8 cellular contexts compared by ENCODE assay signal in the genomic region with DNA sequence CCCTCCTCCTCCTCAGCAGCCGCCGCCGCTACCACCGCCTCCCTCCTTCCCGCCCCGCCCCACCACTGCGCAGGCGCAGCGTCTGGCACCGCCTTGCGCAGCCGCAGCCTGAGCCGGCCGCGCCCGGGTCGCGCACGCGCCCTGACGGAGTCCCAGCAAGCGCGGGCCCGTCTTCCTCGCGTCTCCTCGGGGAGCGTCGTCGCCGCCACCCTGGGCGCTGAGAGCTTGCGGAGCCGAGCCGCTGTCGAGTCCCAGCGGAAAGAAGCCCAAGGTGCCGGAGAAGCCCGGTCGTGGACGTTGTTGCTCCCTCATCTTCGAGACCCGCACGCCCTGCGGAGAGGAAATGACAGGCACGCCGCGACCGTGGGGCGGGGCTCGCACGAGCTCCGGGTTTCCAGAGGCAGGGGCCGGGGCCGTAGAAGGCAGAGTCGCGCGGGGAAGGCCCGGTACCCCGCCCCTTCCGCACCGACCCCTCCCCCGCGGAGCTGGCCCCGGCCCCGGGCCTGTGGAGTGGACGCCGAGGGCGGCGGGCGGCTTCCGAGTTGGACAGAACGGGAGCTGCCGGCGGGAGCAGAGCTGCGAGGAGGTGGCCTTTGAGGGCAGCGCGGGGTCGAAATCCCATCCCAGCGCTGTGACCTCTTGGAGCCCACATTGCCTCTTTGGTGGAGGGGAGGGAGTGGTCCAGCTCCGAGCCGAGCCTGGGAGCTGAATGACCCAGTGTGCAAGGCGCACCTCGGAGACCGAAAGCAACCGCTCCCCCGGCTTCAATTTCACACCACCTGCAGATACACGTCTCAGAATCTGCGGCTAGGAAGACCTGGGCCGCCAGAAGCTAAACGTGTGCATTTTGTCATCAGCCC. TPM values are rescaled to one million over a fixed set of nuclear protein-coding genes. Genes with fewer than 3 reads are reported as not detected.
DNase-seq lines count a peak whose midpoint lies in the region; ATAC-seq lines count a peak whose summit lies in the region.

No MANE protein-coding gene starts in this region.

- H3K27me3 ChIP-seq in effector memory CD4-positive, alpha-beta T cell (replicated peaks; ENCODE audit: control insufficient read depth, insufficient read depth, low read length, poor library complexity, severe bottlenecking): no peaks in the 10 kb centered on the region
- H3K27me3 ChIP-seq in mesendoderm (ENCODE audit: insufficient read depth, low read length, poor library complexity): no peaks in the 10 kb centered on the region

- peak overlapping the region; percentile 64 for H3K4ac ChIP-seq in mesendoderm (ENCODE audit: low read depth, low read length)

- peak overlapping the region; percentile 63 for H3K18ac ChIP-seq in mesendoderm (ENCODE audit: low read length)

- H2BK120ac ChIP-seq in mesendoderm (ENCODE audit: low read depth, low read length): no peak overlapping the region

- H3K36me3 ChIP-seq in effector memory CD4-positive, alpha-beta T cell (ENCODE audit: control insufficient read depth, insufficient read depth, low read length): no peaks in the 10 kb centered on the region
- no peaks in the 10 kb centered on the region for H3K36me3 ChIP-seq in mesendoderm (ENCODE audit: control insufficient read depth, insufficient read depth, low read length)

- no peaks in the 10 kb centered on the region for H3K9me3 ChIP-seq in effector memory CD4-positive, alpha-beta T cell (ENCODE audit: control insufficient read depth, low read length)

- peaks cover 55% of the 10 kb centered on the region for H3K4me1 ChIP-seq in effector memory CD4-positive, alpha-beta T cell (ENCODE audit: control insufficient read depth, insufficient read depth, low read length, poor library complexity, severe bottlenecking)
- peaks cover 10% of the 10 kb centered on the region for H3K4me1 ChIP-seq in mesendoderm (ENCODE audit: control insufficient read depth, low read depth, low read length)

- peak overlapping the region; percentile 99 for H3K56ac ChIP-seq in mesendoderm (ENCODE audit: low read length)

- H3K9ac ChIP-seq in mesendoderm (ENCODE audit: low read length): peak overlapping the region; percentile 99

- peak overlapping the region; percentile 80 for H3K23ac ChIP-seq in mesendoderm (ENCODE audit: low read length)

- peak overlapping the region; percentile 96 for H3K27ac ChIP-seq in effector memory CD4-positive, alpha-beta T cell (ENCODE audit: insufficient read depth, low read length, poor library complexity, severe bottlenecking)
- H3K27ac ChIP-seq in mesendoderm (ENCODE audit: low read depth, low read length): peak overlapping the region; percentile 96

- ATAC-seq in GM21381 (IDR thresholded peaks at IDR 0.05; ENCODE audit: unreplicated experiment): peak; percentile 44

- peak overlapping the region; percentile 97 for H3K4me3 ChIP-seq in effector memory CD4-positive, alpha-beta T cell (ENCODE audit: insufficient read depth, low read depth, low read length, poor library complexity, severe bottlenecking)
- H3K4me3 ChIP-seq in mesendoderm (ENCODE audit: low read length): peak overlapping the region; percentile 98

- H4K5ac ChIP-seq in mesendoderm (ENCODE audit: low read length): no peak overlapping the region

- no peak overlapping the region for H2BK15ac ChIP-seq in mesendoderm (replicated peaks; ENCODE audit: low read depth)

- H2BK5ac ChIP-seq in mesendoderm (ENCODE audit: low read length): peak overlapping the region; percentile 76

- no peak overlapping the region for H2AK5ac ChIP-seq in mesendoderm (ENCODE audit: low read length)

- H3K79me2 ChIP-seq in mesendoderm (ENCODE audit: control insufficient read depth, insufficient read depth, low read length): peaks cover 40% of the 10 kb centered on the region

- DNase-seq in COLO829 (ENCODE audit: low spot score) (peak; percentile 99), HUDEP-2 (lab: John Stamatoyannopoulos, UW; ENCODE audit: unreplicated experiment in 76 of 76) (peak in 74 of 76 experiments; percentile 19 to 96 (median 88)), NOMO-1 (lab: John Stamatoyannopoulos, UW; ENCODE audit: unreplicated experiment in 2 of 2) (peak; percentile 90 to 94), mesendoderm (peak; percentile 96)
- DNase-seq in activated CD8-positive, alpha-beta memory T cell treated with anti-CD3 and anti-CD28 coated beads for 4 hours (ENCODE audit: low read depth in 2 of 2): peak; percentile 93 to 94
- peak; percentile 94 to 95 (median 95) for DNase-seq in effector memory CD4-positive, alpha-beta T cell
- DNase-seq in stimulated activated CD8-positive, alpha-beta memory T cell treated with anti-CD3 and anti-CD28 coated beads, Interleukin-12 subunit alpha, Interleukin-12 subunit beta, amount 100 ng/mL, for 24 hours (ENCODE audit: extremely low read depth): peak; percentile 87

- WGBS in mesendoderm (ENCODE audit: extremely low coverage, insufficient coverage, low lambda C conversion rate): no CpG with 5 or more reads among the region's 91 CpGs

- H3K79me1 ChIP-seq in mesendoderm (ENCODE audit: low read length): peaks cover 21% of the 10 kb centered on the region

- peak overlapping the region; percentile 66 for H3K4me2 ChIP-seq in mesendoderm (ENCODE audit: low read length)

- H4K8ac ChIP-seq in mesendoderm (ENCODE audit: low read depth, low read length): no peak overlapping the region

RNA-seq across cellular contexts. Expression of a gene that starts 0.5 kb away (rescaled TPM):
- polyA plus RNA-seq in mesendoderm (2013, experiment 1 of 2): 40.3 TPM
- polyA plus RNA-seq in mesendoderm (2013, experiment 2 of 2): 43.3 TPM

Comparison
In these comparisons a context has a peak if more than half of its experiments do, and no peak if none do; other contexts are left out.
1. Peak in every context shown above with its lines: DNase-seq, ATAC-seq, H3K4me3 ChIP-seq and H3K27ac ChIP-seq.